In the genomic region with DNA sequence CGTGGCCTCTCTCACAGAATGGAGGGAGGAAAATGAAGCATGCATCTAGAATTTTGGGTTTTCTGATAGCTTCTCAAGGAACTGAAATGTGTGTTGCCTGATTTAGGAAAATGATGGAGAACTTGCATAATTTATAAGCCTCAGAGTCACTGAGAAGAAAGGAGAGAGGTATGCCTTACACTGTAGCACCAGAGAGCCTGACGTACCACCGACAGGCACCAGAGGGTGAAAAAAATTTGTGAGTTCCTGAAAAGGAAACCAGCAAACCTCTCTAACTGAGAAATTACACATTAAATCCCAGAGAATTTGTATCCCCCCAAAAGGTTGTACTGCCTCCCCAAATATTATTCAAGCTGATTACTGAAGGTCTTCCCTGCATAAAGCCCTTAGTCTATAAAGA, we compare ENCODE assay signal across 35 cellular contexts.
"Had no signal": no experiment of that assay in that cellular context is flagged by ENCODE, and none has a peak within 500 bp of the region (broad histone marks: within the 10 kb centered on the region; RNA-seq: fewer than 3 reads in every experiment).

No MANE protein-coding gene starts in this region.

- H3K4me3 Mint-ChIP-seq: activated CD4-positive, alpha-beta memory T cell treated with anti-CD3 and anti-CD28 coated beads, Interleukin-2, amount 10 ng/mL, durations not matched to agents 7 days and 5 days; activated CD4-positive, alpha-beta T cell treated with anti-CD3 and anti-CD28 coated beads for 36 hours; activated CD4-positive, alpha-beta T cell treated with anti-CD3 and anti-CD28 coated beads, Interleukin-2, amount 10 ng/mL, durations not matched to agents 7 days and 5 days; activated CD8-positive, alpha-beta memory T cell treated with anti-CD3 and anti-CD28 coated beads, Interleukin-2, amount 10 ng/mL, durations not matched to agents 7 days and 5 days; activated CD8-positive, alpha-beta T cell treated with anti-CD3 and anti-CD28 coated beads, Interleukin-2, amount 10 ng/mL, durations not matched to agents 7 days and 5 days; activated naive CD4-positive, alpha-beta T cell treated with anti-CD3 and anti-CD28 coated beads, Interleukin-2, amount 10 ng/mL, durations not matched to agents 7 days and 5 days; activated naive CD4-positive, alpha-beta T cell treated with anti-CD3 and anti-CD28 coated beads, Interleukin-2, amount 50 U/mL, for 24 hours; activated naive CD8-positive, alpha-beta T cell; activated naive CD8-positive, alpha-beta T cell treated with anti-CD3 and anti-CD28 coated beads, Interleukin-2, amount 10 ng/mL, durations not matched to agents 7 days and 5 days; activated naive CD8-positive, alpha-beta T cell treated with anti-CD3 and anti-CD28 coated beads, Interleukin-2, amount 50 U/mL, for 24 hours; activated T-cell treated with anti-CD3 and anti-CD28 coated beads, Interleukin-2, amount 50 U/mL, for 24 hours; T-helper 1 cell treated with Interleukin-12 subunit alpha and Interleukin-12 subunit beta and Interleukin-4 antibody, amounts not matched to agents 30 μg/mL and 1 μg/mL, for 36 hours; T-helper 2 cell treated with Interferon-gamma antibody and Interleukin-4, amounts not matched to agents 5 μg/mL and 100 μg/mL, for 36 hours had no signal

- H3K27ac Mint-ChIP-seq: activated CD4-positive, alpha-beta memory T cell treated with anti-CD3 and anti-CD28 coated beads, Interleukin-2, amount 10 ng/mL, durations not matched to agents 7 days and 5 days; activated CD4-positive, alpha-beta T cell treated with anti-CD3 and anti-CD28 coated beads for 36 hours; activated CD4-positive, alpha-beta T cell treated with anti-CD3 and anti-CD28 coated beads, Interleukin-2, amount 10 ng/mL, durations not matched to agents 7 days and 5 days; activated CD8-positive, alpha-beta memory T cell treated with anti-CD3 and anti-CD28 coated beads, Interleukin-2, amount 10 ng/mL, durations not matched to agents 7 days and 5 days; activated CD8-positive, alpha-beta T cell treated with anti-CD3 and anti-CD28 coated beads, Interleukin-2, amount 10 ng/mL, durations not matched to agents 7 days and 5 days; activated naive CD4-positive, alpha-beta T cell treated with anti-CD3 and anti-CD28 coated beads, Interleukin-2, amount 10 ng/mL, durations not matched to agents 7 days and 5 days; activated naive CD4-positive, alpha-beta T cell treated with anti-CD3 and anti-CD28 coated beads, Interleukin-2, amount 50 U/mL, for 24 hours; activated naive CD8-positive, alpha-beta T cell; activated naive CD8-positive, alpha-beta T cell treated with anti-CD3 and anti-CD28 coated beads, Interleukin-2, amount 10 ng/mL, durations not matched to agents 7 days and 5 days; activated naive CD8-positive, alpha-beta T cell treated with anti-CD3 and anti-CD28 coated beads, Interleukin-2, amount 50 U/mL, for 24 hours; activated T-cell treated with anti-CD3 and anti-CD28 coated beads, Interleukin-2, amount 50 U/mL, for 24 hours; activated T-helper 2 cell treated with anti-CD3 and anti-CD28 coated beads, Interferon-gamma antibody, Interleukin-2, Interleukin-4, amounts not matched to agents 10 μg/mL and 5 μg/mL and 100 μg/mL, durations not matched to agents 14 hours and 24 hours and 36 hours; T-helper 1 cell treated with Interleukin-12 subunit alpha and Interleukin-12 subunit beta and Interleukin-4 antibody, amounts not matched to agents 30 μg/mL and 1 μg/mL, for 36 hours; T-helper 2 cell treated with Interferon-gamma antibody and Interleukin-4, amounts not matched to agents 5 μg/mL and 100 μg/mL, for 36 hours had no signal

- H3K27me3 Mint-ChIP-seq: activated CD4-positive, alpha-beta memory T cell treated with anti-CD3 and anti-CD28 coated beads, Interleukin-2, amount 10 ng/mL, durations not matched to agents 7 days and 5 days; activated CD4-positive, alpha-beta T cell treated with anti-CD3 and anti-CD28 coated beads for 36 hours; activated CD4-positive, alpha-beta T cell treated with anti-CD3 and anti-CD28 coated beads, Interleukin-2, amount 10 ng/mL, durations not matched to agents 7 days and 5 days; activated CD8-positive, alpha-beta memory T cell treated with anti-CD3 and anti-CD28 coated beads, Interleukin-2, amount 10 ng/mL, durations not matched to agents 7 days and 5 days; activated naive CD4-positive, alpha-beta T cell treated with anti-CD3 and anti-CD28 coated beads, Interleukin-2, amount 10 ng/mL, durations not matched to agents 7 days and 5 days; activated naive CD4-positive, alpha-beta T cell treated with anti-CD3 and anti-CD28 coated beads, Interleukin-2, amount 50 U/mL, for 24 hours; activated naive CD8-positive, alpha-beta T cell; activated naive CD8-positive, alpha-beta T cell treated with anti-CD3 and anti-CD28 coated beads, Interleukin-2, amount 10 ng/mL, durations not matched to agents 7 days and 5 days; activated naive CD8-positive, alpha-beta T cell treated with anti-CD3 and anti-CD28 coated beads, Interleukin-2, amount 50 U/mL, for 24 hours; activated T-cell treated with anti-CD3 and anti-CD28 coated beads, Interleukin-2, amount 50 U/mL, for 24 hours had no signal

- FAIRE-seq: astrocyte, TTC549 had no signal

- H3K27ac ChIP-seq: body of pancreas, brain microvascular endothelial cell, breast epithelium, VCaP had no signal

- H3K27me3 ChIP-seq: body of pancreas, brain microvascular endothelial cell, breast epithelium had no signal

- H3K36me3 ChIP-seq: brain microvascular endothelial cell, breast epithelium had no signal

- H3K9me3 ChIP-seq: breast epithelium had no signal

- H3K4me1 ChIP-seq: body of pancreas, breast epithelium had no signal

- DNase-seq: activated CD4-positive, alpha-beta memory T cell treated with anti-CD3 and anti-CD28 coated beads, Interleukin-2, amount 10 ng/mL, durations not matched to agents 7 days and 5 days; activated CD4-positive, alpha-beta T cell treated with anti-CD3 and anti-CD28 coated beads for 1 hour; activated CD4-positive, alpha-beta T cell treated with anti-CD3 and anti-CD28 coated beads for 36 hours; activated CD4-positive, alpha-beta T cell treated with anti-CD3 and anti-CD28 coated beads for 48 hours; activated CD4-positive, alpha-beta T cell treated with anti-CD3 and anti-CD28 coated beads, Interleukin-2, amount 10 ng/mL, durations not matched to agents 7 days and 5 days; activated CD4-positive, alpha-beta T cell treated with anti-CD3 and anti-CD28 coated beads, Interleukin-2, amount 50 U/mL, for 48 hours; activated CD4-positive, CD25-positive, alpha-beta regulatory T cell; activated CD8-positive, alpha-beta memory T cell treated with anti-CD3 and anti-CD28 coated beads for 24 hours; activated CD8-positive, alpha-beta memory T cell treated with anti-CD3 and anti-CD28 coated beads, Interleukin-2, amount 10 ng/mL, durations not matched to agents 7 days and 5 days; activated CD8-positive, alpha-beta memory T cell treated with anti-CD3 and anti-CD28 coated beads, Interleukin-2, amount 50 U/mL, for 48 hours; activated CD8-positive, alpha-beta T cell treated with anti-CD3 and anti-CD28 coated beads, Interleukin-2, amount 10 ng/mL, durations not matched to agents 7 days and 5 days; activated effector memory CD4-positive, alpha-beta T cell treated with Interleukin-2 at 50 U/mL for 16 hours; activated gamma-delta T cell; activated naive CD4-positive, alpha-beta T cell treated with anti-CD3 and anti-CD28 coated beads, Interleukin-2, amount 10 ng/mL, durations not matched to agents 7 days and 5 days; activated naive CD4-positive, alpha-beta T cell treated with Interleukin-2 at 50 U/mL for 16 hours; activated naive CD8-positive, alpha-beta T cell treated with anti-CD3 and anti-CD28 coated beads, Interleukin-2, amount 10 ng/mL, durations not matched to agents 7 days and 5 days; activated naive CD8-positive, alpha-beta T cell treated with anti-CD3 and anti-CD28 coated beads, Interleukin-2, amount 50 U/mL, for 24 hours; activated T-cell treated with anti-CD3 and anti-CD28 coated beads, Interleukin-2, amount 50 U/mL, for 24 hours; activated T-cell treated with anti-CD3 and anti-CD28 coated beads, Interleukin-2, amount 50 U/mL, for 48 hours; anterior cingulate cortex; body of pancreas; brain microvascular endothelial cell; central memory CD4-positive, alpha-beta T cell; T-helper 1 cell; T-helper 2 cell; T-helper 9 cell had no signal

- H3K4me3 ChIP-seq: body of pancreas, breast epithelium had no signal

- H3K4me1 Mint-ChIP-seq: activated CD4-positive, alpha-beta memory T cell treated with anti-CD3 and anti-CD28 coated beads, Interleukin-2, amount 10 ng/mL, durations not matched to agents 7 days and 5 days; activated CD4-positive, alpha-beta T cell treated with anti-CD3 and anti-CD28 coated beads for 36 hours; activated CD4-positive, alpha-beta T cell treated with anti-CD3 and anti-CD28 coated beads, Interleukin-2, amount 10 ng/mL, durations not matched to agents 7 days and 5 days; activated CD8-positive, alpha-beta memory T cell treated with anti-CD3 and anti-CD28 coated beads, Interleukin-2, amount 10 ng/mL, durations not matched to agents 7 days and 5 days; activated naive CD4-positive, alpha-beta T cell treated with anti-CD3 and anti-CD28 coated beads, Interleukin-2, amount 10 ng/mL, durations not matched to agents 7 days and 5 days; activated naive CD4-positive, alpha-beta T cell treated with anti-CD3 and anti-CD28 coated beads, Interleukin-2, amount 50 U/mL, for 24 hours; activated naive CD8-positive, alpha-beta T cell treated with anti-CD3 and anti-CD28 coated beads, Interleukin-2, amount 10 ng/mL, durations not matched to agents 7 days and 5 days; activated naive CD8-positive, alpha-beta T cell treated with anti-CD3 and anti-CD28 coated beads, Interleukin-2, amount 50 U/mL, for 24 hours had no signal

- H3K36me3 Mint-ChIP-seq: activated CD8-positive, alpha-beta memory T cell treated with anti-CD3 and anti-CD28 coated beads, Interleukin-2, amount 10 ng/mL, durations not matched to agents 7 days and 5 days; activated naive CD4-positive, alpha-beta T cell treated with anti-CD3 and anti-CD28 coated beads, Interleukin-2, amount 10 ng/mL, durations not matched to agents 7 days and 5 days; activated naive CD4-positive, alpha-beta T cell treated with anti-CD3 and anti-CD28 coated beads, Interleukin-2, amount 50 U/mL, for 24 hours; activated naive CD8-positive, alpha-beta T cell; activated naive CD8-positive, alpha-beta T cell treated with anti-CD3 and anti-CD28 coated beads, Interleukin-2, amount 10 ng/mL, durations not matched to agents 7 days and 5 days had no signal
